Comparison of ENCODE assay signal across 8 cellular contexts in genomic region chr2:50535971-50536759, GRCh38.
A peak's percentile ranks its signal among the peaks of the same experiment; 100 is the strongest.
DNase-seq lines count a peak whose midpoint lies in the region; ATAC-seq and TF ChIP-seq lines count a peak whose summit lies in the region.

No MANE protein-coding gene starts in this region.

- intact Hi-C loops in lower lobe of right lung (cut with DNase I), result no loop called here

- no peaks in the 10 kb centered on the region for H3K27me3 Mint-ChIP-seq in neural crest cell (ENCODE audit: low read depth)

- H3K36me3 Mint-ChIP-seq in neural crest cell (ENCODE audit: low read depth), result no peaks in the 10 kb centered on the region

- H3K27me3 ChIP-seq in brain microvascular endothelial cell (replicated peaks) (no peaks in the 10 kb centered on the region), lower lobe of right lung (ENCODE audit: low read depth) (no peaks in the 10 kb centered on the region)

- TF ChIP-seq CTCF in brain microvascular endothelial cell (IDR thresholded peaks at IDR 0.05; ENCODE audit: low read depth, low read length, missing control alignments) (peak; percentile 61), neural crest cell (conservative IDR thresholded peaks at IDR 0.05) (peak; percentile 86), lower lobe of right lung (IDR thresholded peaks at IDR 0.05) (no peak)

- H3K27ac Mint-ChIP-seq in neural crest cell (ENCODE audit: unreplicated experiment), result no peak overlapping the region

- peak; percentile 75 for ATAC-seq in GM21528 (IDR thresholded peaks at IDR 0.05; ENCODE audit: low FRiP score, unreplicated experiment)
- no peak for ATAC-seq in lower lobe of right lung
- ATAC-seq in GM21717 (IDR thresholded peaks at IDR 0.05; ENCODE audit: unreplicated experiment), result no peak

- H3K36me3 ChIP-seq in brain microvascular endothelial cell (replicated peaks) (no peaks in the 10 kb centered on the region), lower lobe of right lung (no peaks in the 10 kb centered on the region)

- H3K27ac ChIP-seq in brain microvascular endothelial cell (no peak overlapping the region), lower lobe of right lung (no peak overlapping the region)

- H3K9me3 Mint-ChIP-seq in neural crest cell, result no peaks in the 10 kb centered on the region

- peak; percentile 1 for DNase-seq in COLO829 (ENCODE audit: low spot score)
- DNase-seq in NCI-H2081 treated with DMSO at 0.1 percent for 48 hours (lab: John Stamatoyannopoulos, UW), result peak; percentile 76
- peak; percentile 35 for DNase-seq in brain microvascular endothelial cell
- DNase-seq in neural crest cell (ENCODE audit: low read depth, low spot score), result peak; percentile 26
- no peak for DNase-seq in lower lobe of right lung
- DNase-seq in stimulated activated CD4-positive, alpha-beta T cell treated with anti-CD3 and anti-CD28 coated beads, Interleukin-15, amount 100 ng/mL, for 24 hours, result no peak

- H3K9me3 ChIP-seq in lower lobe of right lung, result no peaks in the 10 kb centered on the region

- in situ Hi-C loops in brain microvascular endothelial cell (cut with HindIII; ENCODE audit: low pct_ligation_motif_present, low sequenced_read_pairs), result no loop called here

- no peaks in the 10 kb centered on the region for H3K4me1 ChIP-seq in lower lobe of right lung

- H3K4me1 Mint-ChIP-seq in neural crest cell, result no peaks in the 10 kb centered on the region

- H3K4me3 Mint-ChIP-seq in neural crest cell, result no peak overlapping the region

- H3K4me3 ChIP-seq in brain microvascular endothelial cell (ENCODE audit: low read depth, low read length) (no peak overlapping the region), lower lobe of right lung (no peak overlapping the region)

Comparison
In these comparisons a context has a peak if more than half of its experiments do, and no peak if none do; other contexts are left out.
1. DNase-seq: peak in COLO829 (single experiment), NCI-H2081 treated with DMSO at 0.1 percent for 48 hours (single experiment), brain microvascular endothelial cell (single experiment) and neural crest cell (single experiment); none in lower lobe of right lung (single experiment) and stimulated activated CD4-positive, alpha-beta T cell treated with anti-CD3 and anti-CD28 coated beads, Interleukin-15, amount 100 ng/mL, for 24 hours (single experiment).